8 cellular contexts compared by ENCODE assay signal in genomic region chr1:89994805-89995594, GRCh38. TPM values are rescaled to one million over a fixed set of nuclear protein-coding genes. Genes with fewer than 3 reads are reported as not detected.
DNase-seq lines count a peak whose midpoint lies in the region; ATAC-seq and TF ChIP-seq lines count a peak whose summit lies in the region.

Gene ZNF326 (plus strand): TSS chr1:89995110. CDS start chr1:89995258, 148 bp downstream.

- peak within 1 kb of the TSS; percentile 84 for H3K4me3 ChIP-seq in BE2C (ENCODE audit: low read depth, low read length)

- H3K9me3 ChIP-seq in BE2C, result no peaks in the 10 kb centered on the region

- H3K27ac ChIP-seq in cingulate gyrus (ENCODE audit: low read depth, low read length) (peak within 1 kb of the TSS; percentile 88), layer of hippocampus (ENCODE audit: low read depth, low read length) (peak within 1 kb of the TSS; percentile 97)

- peaks cover 3% of the 10 kb centered on the region for H3K36me3 ChIP-seq in BE2C

- H3K4me1 ChIP-seq in BE2C, result no peaks in the 10 kb centered on the region; the same call in 1 of the 2 replicates

- TF ChIP-seq CTCF in BE2C (IDR thresholded peaks at IDR 0.05; ENCODE audit: low read depth, low read length), result no peak

- H3K27me3 ChIP-seq in BE2C (no peaks in the 10 kb centered on the region), layer of hippocampus (ENCODE audit: control insufficient read depth, insufficient read depth, low read length) (no peaks in the 10 kb centered on the region)

- peak; percentile 95 for ATAC-seq in HG03442 (IDR thresholded peaks at IDR 0.05; ENCODE audit: unreplicated experiment)

- DNase-seq in BE2C, result peak; percentile 93
- DNase-seq in GM19238 (ENCODE audit: insufficient read length, low spot score), result peak; percentile 98
- DNase-seq in NCI-H524 treated with DMSO at 0.1 percent for 48 hours (lab: John Stamatoyannopoulos, UW), result peak; percentile 81
- peak; percentile 90 to 93 for DNase-seq in activated CD4-positive, alpha-beta T cell treated with anti-CD3 and anti-CD28 coated beads for 4 hours
- peak; percentile 86 to 95 for DNase-seq in stimulated activated CD4-positive, alpha-beta T cell treated with anti-CD3 and anti-CD28 coated beads, Interleukin-1b, Interleukin-23, amount 100 ng/mL, for 4 hours (ENCODE audit: low read depth in 2 of 2)

RNA-seq across cellular contexts. Expression of gene ZNF326, which starts in this region (rescaled TPM):
- 16.4 TPM for polyA plus RNA-seq in BE2C (2012; ENCODE audit: insufficient read depth, insufficient read length, low read depth)

Comparison
In these comparisons a context has a peak if more than half of its experiments do, and no peak if none do; other contexts are left out.
1. Peak in every context shown above with its lines: DNase-seq, ATAC-seq, H3K4me3 ChIP-seq and H3K27ac ChIP-seq.